ENCODE assay signal across 12 cellular contexts in genomic region chr15:28848521-28848920, GRCh38. TPM values are rescaled to one million over a fixed set of nuclear protein-coding genes. Genes with fewer than 3 reads are reported as not detected.
DNase-seq lines count a peak whose midpoint lies in the region; ATAC-seq, FAIRE-seq and TF ChIP-seq lines count a peak whose summit lies in the region.
"Not testable (repeated sequence)": the region's sequence is repeated elsewhere in the genome, so short reads cannot be mapped to it uniquely, and the experiment has no call there.
"Had no signal": no experiment of that assay in that cellular context is flagged by ENCODE, and none has a peak within 500 bp of the region (broad histone marks: within the 10 kb centered on the region; RNA-seq: fewer than 3 reads in every experiment).

Gene GOLGA6L7 (minus strand): TSS chr15:28848644. CDS start chr15:28848549, 95 bp downstream.

- not testable (repeated sequence) for TF ChIP-seq POLR2A in A549 (IDR thresholded peaks at IDR 0.05; ENCODE audit: low read length)

- H3K4me3 ChIP-seq in A549; DND-41 (ENCODE audit: low read depth in 1 of 2, low read length in 2 of 2); KMS-11 (IDR thresholded peaks at IDR 0.05; ENCODE audit: insufficient read depth, low read depth, low read length): not testable (repeated sequence)

- H3K27me3 ChIP-seq in DND-41 (ENCODE audit: insufficient read depth, low read length, poor library complexity); KMS-11 (ENCODE audit: insufficient read depth, low read depth): not testable (repeated sequence)

- not testable (repeated sequence) for H3K36me3 ChIP-seq in DND-41 (ENCODE audit: insufficient read depth, low read length); KMS-11 (ENCODE audit: insufficient read depth)

- peak within 1 kb of the TSS; percentile 44 for H3K27ac Mint-ChIP-seq in activated CD4-positive, alpha-beta memory T cell treated with anti-CD3 and anti-CD28 coated beads, Interleukin-2, amount 10 ng/mL, durations not matched to agents 7 days and 5 days
- H3K27ac Mint-ChIP-seq in activated naive CD8-positive, alpha-beta T cell treated with anti-CD3 and anti-CD28 coated beads, Interleukin-2, amount 10 ng/mL, durations not matched to agents 7 days and 5 days = peak within 1 kb of the TSS; percentile 77

- H3K36me3 Mint-ChIP-seq in activated CD4-positive, alpha-beta memory T cell treated with anti-CD3 and anti-CD28 coated beads, Interleukin-2, amount 10 ng/mL, durations not matched to agents 7 days and 5 days (ENCODE audit: low read depth); activated naive CD8-positive, alpha-beta T cell treated with anti-CD3 and anti-CD28 coated beads, Interleukin-2, amount 10 ng/mL, durations not matched to agents 7 days and 5 days: not testable (repeated sequence)

- H3K4me2 ChIP-seq in A549; DND-41 (ENCODE audit: insufficient read depth, low read length): not testable (repeated sequence)
- H3K4me2 ChIP-seq in KMS-11 = peak within 1 kb of the TSS; percentile 8; the same call in 1 of the 2 replicates

- not testable (repeated sequence) for H3K4me1 ChIP-seq in A549; DND-41 (ENCODE audit: insufficient read depth, low read length)
- H3K4me1 ChIP-seq in KMS-11 (ENCODE audit: low read depth, poor library complexity, severe bottlenecking) = peaks cover 14% of the 10 kb centered on the region

- peak in 1 of 2 experiments; percentile 67; a peak in 4 of 6 replicates for ATAC-seq in A549
- not testable (repeated sequence) for ATAC-seq in DND-41 (ENCODE audit: insufficient read depth, low read depth); activated naive CD8-positive, alpha-beta T cell treated with anti-CD3 and anti-CD28 coated beads, Interleukin-2, amount 10 ng/mL, durations not matched to agents 7 days and 5 days (ENCODE audit: low read depth)

- H2AFZ ChIP-seq in DND-41 (ENCODE audit: low read depth, low read length); KMS-11 (ENCODE audit: low read depth): not testable (repeated sequence)

- CTCF ChIA-PET in A549 (lab: Yijun Ruan, JAX); activated CD4-positive, alpha-beta memory T cell treated with anti-CD3 and anti-CD28 coated beads, Interleukin-2, amount 10 ng/mL, durations not matched to agents 7 days and 5 days (lab: Charles Lee): not testable (repeated sequence)

- TF ChIP-seq RAD21 in A549 (conservative IDR thresholded peaks at IDR 0.05 in 1 of 2, IDR thresholded peaks at IDR 0.05 in 1 of 2) = not testable (repeated sequence)

- not testable (repeated sequence) for H3K9me3 ChIP-seq in A549; DND-41 (ENCODE audit: insufficient read depth, low read length, severe bottlenecking)

- H3K4me3 Mint-ChIP-seq in activated CD4-positive, alpha-beta memory T cell treated with anti-CD3 and anti-CD28 coated beads, Interleukin-2, amount 10 ng/mL, durations not matched to agents 7 days and 5 days = not testable (repeated sequence)
- H3K4me3 Mint-ChIP-seq in activated naive CD8-positive, alpha-beta T cell treated with anti-CD3 and anti-CD28 coated beads, Interleukin-2, amount 10 ng/mL, durations not matched to agents 7 days and 5 days = peak within 1 kb of the TSS; percentile 25

- DNase-seq in A549 (ENCODE audit: low read depth in 1 of 2, low spot score in 1 of 2) (peak; percentile 41 to 63), DND-41 (peak; percentile 11), SW480 (ENCODE audit: low spot score) (peak; percentile 33), cardiac septum (ENCODE audit: low spot score) (peak; percentile 14)
- not testable (repeated sequence) for DNase-seq in activated CD4-positive, alpha-beta memory T cell treated with anti-CD3 and anti-CD28 coated beads, Interleukin-2, amount 10 ng/mL, durations not matched to agents 7 days and 5 days; activated naive CD8-positive, alpha-beta T cell treated with anti-CD3 and anti-CD28 coated beads, Interleukin-2, amount 10 ng/mL, durations not matched to agents 7 days and 5 days
- peak; percentile 46 for DNase-seq in stimulated activated CD4-positive, alpha-beta T cell treated with anti-CD3 and anti-CD28 coated beads, Interleukin-1b, Interleukin-23, amount 100 ng/mL, for 48 hours

- 59% methylated on average over 13 of the region's 13 CpGs for WGBS in A549 (ENCODE audit: missing lambda C conversion rate)

- POLR2A ChIA-PET in A549 (lab: Yijun Ruan, JAX); activated CD4-positive, alpha-beta memory T cell treated with anti-CD3 and anti-CD28 coated beads, Interleukin-2, amount 10 ng/mL, durations not matched to agents 7 days and 5 days (lab: Charles Lee); activated naive CD8-positive, alpha-beta T cell treated with anti-CD3 and anti-CD28 coated beads, Interleukin-2, amount 10 ng/mL, durations not matched to agents 7 days and 5 days (lab: Charles Lee): not testable (repeated sequence)

- not testable (repeated sequence) for FAIRE-seq in A549 (lab: Jason Lieb, UNC)

- not testable (repeated sequence) for TF ChIP-seq EP300 in A549 (IDR thresholded peaks at IDR 0.05)

- not testable (repeated sequence) for H4K20me1 ChIP-seq in DND-41 (ENCODE audit: insufficient read depth, low read length); KMS-11 (ENCODE audit: insufficient read depth)

- not testable (repeated sequence) for TF ChIP-seq CTCF in A549 (IDR thresholded peaks at IDR 0.05); DND-41 (IDR thresholded peaks at IDR 0.05; ENCODE audit: borderline replicate concordance, extremely low read depth, low read length, poor library complexity, severe bottlenecking); KMS-11 (conservative IDR thresholded peaks at IDR 0.05; ENCODE audit: low read depth, low read length)

- not testable (repeated sequence) for H3K27ac ChIP-seq in A549; DND-41 (ENCODE audit: low read length); KMS-11

- H3K9me3 Mint-ChIP-seq in activated CD4-positive, alpha-beta memory T cell treated with anti-CD3 and anti-CD28 coated beads, Interleukin-2, amount 10 ng/mL, durations not matched to agents 7 days and 5 days; activated naive CD8-positive, alpha-beta T cell treated with anti-CD3 and anti-CD28 coated beads, Interleukin-2, amount 10 ng/mL, durations not matched to agents 7 days and 5 days: not testable (repeated sequence)

- not testable (repeated sequence) for H3K79me2 ChIP-seq in DND-41 (ENCODE audit: insufficient read depth, low read length); KMS-11 (ENCODE audit: insufficient read depth, low read depth)

- intact Hi-C loops in cardiac septum (cut with DNase I) = not testable (repeated sequence)

- peaks cover 11% of the 10 kb centered on the region for H3K4me1 Mint-ChIP-seq in activated CD4-positive, alpha-beta memory T cell treated with anti-CD3 and anti-CD28 coated beads, Interleukin-2, amount 10 ng/mL, durations not matched to agents 7 days and 5 days
- peaks cover 15% of the 10 kb centered on the region for H3K4me1 Mint-ChIP-seq in activated naive CD8-positive, alpha-beta T cell treated with anti-CD3 and anti-CD28 coated beads, Interleukin-2, amount 10 ng/mL, durations not matched to agents 7 days and 5 days

- H3K9ac ChIP-seq in DND-41 (ENCODE audit: low read depth, low read length); KMS-11: not testable (repeated sequence)

- not testable (repeated sequence) for H3K27me3 Mint-ChIP-seq in activated CD4-positive, alpha-beta memory T cell treated with anti-CD3 and anti-CD28 coated beads, Interleukin-2, amount 10 ng/mL, durations not matched to agents 7 days and 5 days; activated naive CD8-positive, alpha-beta T cell treated with anti-CD3 and anti-CD28 coated beads, Interleukin-2, amount 10 ng/mL, durations not matched to agents 7 days and 5 days

RNA-seq across cellular contexts. Expression of gene GOLGA6L7, which starts in this region (rescaled TPM):
- not detected in 2 replicates for polyA plus RNA-seq in A549 (2011; rRNA removed)
- polyA plus RNA-seq in A549 (2012; cell fraction: cytosol; rRNA removed) = not detected in 2 replicates
- polyA plus RNA-seq in A549 (2012; cell fraction: nucleus; rRNA removed) = not detected in 2 replicates
- not detected in 3 replicates for polyA plus RNA-seq in A549 (2017; fragmentation: RNase III; extraction: RNeasy Plus Mini Kit Qiagen cat#74134 plus additional on column Dnase treatment)
- not detected in 2 replicates for polyA minus RNA-seq in A549 (2011; rRNA and poly(A)+ RNA removed)
- not detected for total RNA-seq in activated CD4-positive, alpha-beta memory T cell treated with anti-CD3 and anti-CD28 coated beads, Interleukin-2, amount 10 ng/mL, durations not matched to agents 7 days and 5 days
- not detected for total RNA-seq in activated naive CD8-positive, alpha-beta T cell treated with anti-CD3 and anti-CD28 coated beads, Interleukin-2, amount 10 ng/mL, durations not matched to agents 7 days and 5 days
- not detected for total RNA-seq in cardiac septum
- total RNA-seq: CD8-positive, alpha-beta T cell; H9; MCF 10A; PC-9 had no signal

Comparison
In these comparisons a context has a peak if more than half of its experiments do, and no peak if none do; other contexts are left out.
1. Peak in DNase-seq in A549; RNA of the gene not detected or under 1 TPM.
2. Peak in DNase-seq in cardiac septum; RNA of the gene not detected or under 1 TPM.